In the genomic region with DNA sequence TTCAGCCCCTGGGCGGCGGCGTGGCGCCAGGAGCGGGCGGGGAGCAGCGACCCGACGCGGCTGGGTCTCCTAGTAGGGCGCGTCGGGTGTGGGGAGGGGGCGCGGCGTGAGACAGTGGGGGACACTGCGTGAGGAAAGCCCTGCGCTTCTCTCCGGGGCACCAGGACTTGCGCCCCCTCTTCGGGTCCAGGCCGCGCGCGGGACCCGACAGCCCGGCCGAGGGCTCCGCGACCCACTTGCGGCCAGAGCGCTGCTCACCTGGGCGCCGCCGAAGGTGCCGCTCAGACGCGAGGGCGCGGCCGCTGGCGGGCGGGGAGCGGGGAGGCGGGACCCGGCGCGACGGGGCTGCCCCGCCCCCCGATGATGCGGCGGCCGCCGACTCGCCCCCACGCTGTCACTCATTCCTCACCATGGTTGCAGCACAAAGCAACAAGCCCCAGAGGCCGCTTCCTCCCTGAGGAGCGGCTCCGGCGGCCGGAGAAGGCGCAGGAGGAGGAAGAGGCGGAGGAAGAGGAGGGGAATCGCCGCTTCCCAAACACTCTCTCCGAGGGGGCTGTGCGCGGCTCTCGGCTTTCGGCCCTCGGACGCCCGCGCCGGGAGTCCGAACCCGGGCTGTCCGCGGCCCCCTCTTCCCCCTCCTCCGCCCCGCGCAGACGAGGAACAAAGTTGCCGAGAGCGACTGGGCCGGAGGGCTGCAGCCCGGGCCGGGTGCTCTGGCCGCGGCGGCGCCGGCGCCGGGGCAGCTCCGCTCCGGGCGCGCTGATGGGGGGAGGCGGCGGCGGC, we compare ENCODE assay signal across 1 cellular context.
A peak's percentile ranks its signal among the peaks of the same experiment; 100 is the strongest.
TF ChIP-seq lines count a peak whose summit lies in the region.

A gene with protein sequence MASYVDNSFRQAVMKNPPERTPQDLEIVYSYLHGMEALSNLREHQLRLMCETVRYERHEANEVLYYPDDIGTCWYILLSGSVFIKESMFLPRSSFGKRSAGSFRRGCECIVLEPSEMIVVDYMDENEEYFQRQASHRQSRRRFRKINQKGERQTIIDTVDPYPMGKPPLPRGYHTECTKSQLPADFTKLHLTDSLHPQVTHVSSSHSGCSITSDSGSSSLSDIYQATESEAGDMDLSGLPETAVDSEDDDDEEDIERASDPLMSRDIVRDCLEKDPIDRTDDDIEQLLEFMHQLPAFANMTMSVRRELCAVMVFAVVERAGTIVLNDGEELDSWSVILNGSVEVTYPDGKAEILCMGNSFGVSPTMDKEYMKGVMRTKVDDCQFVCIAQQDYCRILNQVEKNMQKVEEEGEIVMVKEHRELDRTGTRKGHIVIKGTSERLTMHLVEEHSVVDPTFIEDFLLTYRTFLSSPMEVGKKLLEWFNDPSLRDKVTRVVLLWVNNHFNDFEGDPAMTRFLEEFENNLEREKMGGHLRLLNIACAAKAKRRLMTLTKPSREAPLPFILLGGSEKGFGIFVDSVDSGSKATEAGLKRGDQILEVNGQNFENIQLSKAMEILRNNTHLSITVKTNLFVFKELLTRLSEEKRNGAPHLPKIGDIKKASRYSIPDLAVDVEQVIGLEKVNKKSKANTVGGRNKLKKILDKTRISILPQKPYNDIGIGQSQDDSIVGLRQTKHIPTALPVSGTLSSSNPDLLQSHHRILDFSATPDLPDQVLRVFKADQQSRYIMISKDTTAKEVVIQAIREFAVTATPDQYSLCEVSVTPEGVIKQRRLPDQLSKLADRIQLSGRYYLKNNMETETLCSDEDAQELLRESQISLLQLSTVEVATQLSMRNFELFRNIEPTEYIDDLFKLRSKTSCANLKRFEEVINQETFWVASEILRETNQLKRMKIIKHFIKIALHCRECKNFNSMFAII (N-terminal part only) (plus strand): TSS at position 457 of the 783 bp plus-strand sequence. CDS start 1,084 bp downstream, outside the sequence.

TF ChIP-seq in K562, 482 proteins besides CTCF, POLR2A, EP300 and RAD21 (continued from another document and continues in another):
- TF ChIP-seq, protein P1, sequence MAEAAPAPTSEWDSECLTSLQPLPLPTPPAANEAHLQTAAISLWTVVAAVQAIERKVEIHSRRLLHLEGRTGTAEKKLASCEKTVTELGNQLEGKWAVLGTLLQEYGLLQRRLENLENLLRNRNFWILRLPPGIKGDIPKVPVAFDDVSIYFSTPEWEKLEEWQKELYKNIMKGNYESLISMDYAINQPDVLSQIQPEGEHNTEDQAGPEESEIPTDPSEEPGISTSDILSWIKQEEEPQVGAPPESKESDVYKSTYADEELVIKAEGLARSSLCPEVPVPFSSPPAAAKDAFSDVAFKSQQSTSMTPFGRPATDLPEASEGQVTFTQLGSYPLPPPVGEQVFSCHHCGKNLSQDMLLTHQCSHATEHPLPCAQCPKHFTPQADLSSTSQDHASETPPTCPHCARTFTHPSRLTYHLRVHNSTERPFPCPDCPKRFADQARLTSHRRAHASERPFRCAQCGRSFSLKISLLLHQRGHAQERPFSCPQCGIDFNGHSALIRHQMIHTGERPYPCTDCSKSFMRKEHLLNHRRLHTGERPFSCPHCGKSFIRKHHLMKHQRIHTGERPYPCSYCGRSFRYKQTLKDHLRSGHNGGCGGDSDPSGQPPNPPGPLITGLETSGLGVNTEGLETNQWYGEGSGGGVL (CRISPR knock-in tag; IDR thresholded peaks at IDR 0.05) = no peak
- TF ChIP-seq RBM22 (IDR thresholded peaks at IDR 0.05; ENCODE audit: low read depth, low read length, poor library complexity, severe bottlenecking) = no peak
- TF ChIP-seq KDM5B (IDR thresholded peaks at IDR 0.05; ENCODE audit: insufficient replicate concordance, low read depth, low read length) = peak; percentile 57
- 0 out of 2 replicates have a peak, but pooled peaks have one; percentile 41 for TF ChIP-seq HIVEP1 (CRISPR knock-in tag; IDR thresholded peaks at IDR 0.05)
- TF ChIP-seq ZNF316 (IDR thresholded peaks at IDR 0.05) = no peak
- TF ChIP-seq, protein P2, sequence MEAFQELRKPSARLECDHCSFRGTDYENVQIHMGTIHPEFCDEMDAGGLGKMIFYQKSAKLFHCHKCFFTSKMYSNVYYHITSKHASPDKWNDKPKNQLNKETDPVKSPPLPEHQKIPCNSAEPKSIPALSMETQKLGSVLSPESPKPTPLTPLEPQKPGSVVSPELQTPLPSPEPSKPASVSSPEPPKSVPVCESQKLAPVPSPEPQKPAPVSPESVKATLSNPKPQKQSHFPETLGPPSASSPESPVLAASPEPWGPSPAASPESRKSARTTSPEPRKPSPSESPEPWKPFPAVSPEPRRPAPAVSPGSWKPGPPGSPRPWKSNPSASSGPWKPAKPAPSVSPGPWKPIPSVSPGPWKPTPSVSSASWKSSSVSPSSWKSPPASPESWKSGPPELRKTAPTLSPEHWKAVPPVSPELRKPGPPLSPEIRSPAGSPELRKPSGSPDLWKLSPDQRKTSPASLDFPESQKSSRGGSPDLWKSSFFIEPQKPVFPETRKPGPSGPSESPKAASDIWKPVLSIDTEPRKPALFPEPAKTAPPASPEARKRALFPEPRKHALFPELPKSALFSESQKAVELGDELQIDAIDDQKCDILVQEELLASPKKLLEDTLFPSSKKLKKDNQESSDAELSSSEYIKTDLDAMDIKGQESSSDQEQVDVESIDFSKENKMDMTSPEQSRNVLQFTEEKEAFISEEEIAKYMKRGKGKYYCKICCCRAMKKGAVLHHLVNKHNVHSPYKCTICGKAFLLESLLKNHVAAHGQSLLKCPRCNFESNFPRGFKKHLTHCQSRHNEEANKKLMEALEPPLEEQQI (IDR thresholded peaks at IDR 0.05) = no peak
- peak; percentile 80 for TF ChIP-seq RB1 (IDR thresholded peaks at IDR 0.05; ENCODE audit: low read depth)
- no peak for TF ChIP-seq ATF1 (CRISPR knock-in tag; IDR thresholded peaks at IDR 0.05)
- peak; percentile 91 for TF ChIP-seq ATF1 (tag; IDR thresholded peaks at IDR 0.05)
- TF ChIP-seq ZEB2 (IDR thresholded peaks at IDR 0.05) = peak; percentile 70
- no peak for TF ChIP-seq KAT7 (CRISPR knock-in tag; IDR thresholded peaks at IDR 0.05; ENCODE audit: borderline replicate concordance)
- TF ChIP-seq ZKSCAN3 (CRISPR knock-in tag; IDR thresholded peaks at IDR 0.05) = no peak
- TF ChIP-seq ARID2 (IDR thresholded peaks at IDR 0.05) = 0 out of 2 replicates have a peak, but pooled peaks have one; percentile 10
- TF ChIP-seq SIX5 (IDR thresholded peaks at IDR 0.05; ENCODE audit: borderline replicate concordance in 1 of 2, insufficient read depth in 1 of 2, low read depth in 1 of 2, low read length in 2 of 2) = no peak
- no peak for TF ChIP-seq PTTG1 (tag; IDR thresholded peaks at IDR 0.05; ENCODE audit: low read depth)
- peak; percentile 51; the same call in 1 of the 2 replicates for TF ChIP-seq KLF1 (tag; IDR thresholded peaks at IDR 0.05)
- no peak for TF ChIP-seq ZNF146 (CRISPR knock-in tag; IDR thresholded peaks at IDR 0.05; ENCODE audit: unreplicated experiment)
- no peak for TF ChIP-seq ESRRB (CRISPR knock-in tag; IDR thresholded peaks at IDR 0.05; ENCODE audit: borderline replicate concordance)
- TF ChIP-seq ZNF717 (CRISPR knock-in tag; IDR thresholded peaks at IDR 0.05) = no peak
- TF ChIP-seq SAP30 (IDR thresholded peaks at IDR 0.05; ENCODE audit: borderline replicate concordance, insufficient read depth, low read depth, low read length, poor library complexity, severe bottlenecking) = peak; percentile 48
- no peak for TF ChIP-seq MYNN (IDR thresholded peaks at IDR 0.05)
- TF ChIP-seq MYNN (CRISPR knock-in tag; IDR thresholded peaks at IDR 0.05) = no peak
- no peak for TF ChIP-seq KLF16 (IDR thresholded peaks at IDR 0.05)
- TF ChIP-seq ZFX (CRISPR knock-in tag; IDR thresholded peaks at IDR 0.05) = peak; percentile 61
- no peak for TF ChIP-seq ZNF584 (CRISPR knock-in tag; IDR thresholded peaks at IDR 0.05; ENCODE audit: low read depth)
- TF ChIP-seq CHD2 (IDR thresholded peaks at IDR 0.05; ENCODE audit: low read depth, low read length) = no peak
- no peak for TF ChIP-seq PHF21A (IDR thresholded peaks at IDR 0.05; ENCODE audit: borderline replicate concordance, low read depth)
- TF ChIP-seq SRSF1 (IDR thresholded peaks at IDR 0.05; ENCODE audit: low read depth, low read length) = no peak
- TF ChIP-seq, protein P3, sequence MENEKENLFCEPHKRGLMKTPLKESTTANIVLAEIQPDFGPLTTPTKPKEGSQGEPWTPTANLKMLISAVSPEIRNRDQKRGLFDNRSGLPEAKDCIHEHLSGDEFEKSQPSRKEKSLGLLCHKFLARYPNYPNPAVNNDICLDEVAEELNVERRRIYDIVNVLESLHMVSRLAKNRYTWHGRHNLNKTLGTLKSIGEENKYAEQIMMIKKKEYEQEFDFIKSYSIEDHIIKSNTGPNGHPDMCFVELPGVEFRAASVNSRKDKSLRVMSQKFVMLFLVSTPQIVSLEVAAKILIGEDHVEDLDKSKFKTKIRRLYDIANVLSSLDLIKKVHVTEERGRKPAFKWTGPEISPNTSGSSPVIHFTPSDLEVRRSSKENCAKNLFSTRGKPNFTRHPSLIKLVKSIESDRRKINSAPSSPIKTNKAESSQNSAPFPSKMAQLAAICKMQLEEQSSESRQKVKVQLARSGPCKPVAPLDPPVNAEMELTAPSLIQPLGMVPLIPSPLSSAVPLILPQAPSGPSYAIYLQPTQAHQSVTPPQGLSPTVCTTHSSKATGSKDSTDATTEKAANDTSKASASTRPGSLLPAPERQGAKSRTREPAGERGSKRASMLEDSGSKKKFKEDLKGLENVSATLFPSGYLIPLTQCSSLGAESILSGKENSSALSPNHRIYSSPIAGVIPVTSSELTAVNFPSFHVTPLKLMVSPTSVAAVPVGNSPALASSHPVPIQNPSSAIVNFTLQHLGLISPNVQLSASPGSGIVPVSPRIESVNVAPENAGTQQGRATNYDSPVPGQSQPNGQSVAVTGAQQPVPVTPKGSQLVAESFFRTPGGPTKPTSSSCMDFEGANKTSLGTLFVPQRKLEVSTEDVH (IDR thresholded peaks at IDR 0.05; ENCODE audit: low read depth, partially characterized antibody) = no peak
- TF ChIP-seq ZBTB17 (CRISPR knock-in tag; IDR thresholded peaks at IDR 0.05) = no peak
- peak; percentile 80 for TF ChIP-seq RBBP5 (IDR thresholded peaks at IDR 0.05; ENCODE audit: borderline replicate concordance, insufficient read depth, low read length, poor library complexity, severe bottlenecking)
- peak in 1 of 2 experiments; percentile 40; a peak in 1 of 4 replicates for TF ChIP-seq SRF (CRISPR knock-in tag; IDR thresholded peaks at IDR 0.05)
- TF ChIP-seq PRPF4 (IDR thresholded peaks at IDR 0.05; ENCODE audit: insufficient read depth, low read depth, low read length, poor library complexity, severe bottlenecking) = no peak
- no peak for TF ChIP-seq NCOA2 (IDR thresholded peaks at IDR 0.05; ENCODE audit: partially characterized antibody in 2 of 2)
- TF ChIP-seq HMG20A (CRISPR knock-in tag; conservative IDR thresholded peaks at IDR 0.05) = no peak
- TF ChIP-seq ZNF140 (CRISPR knock-in tag; IDR thresholded peaks at IDR 0.05) = no peak
- TF ChIP-seq, protein P4, sequence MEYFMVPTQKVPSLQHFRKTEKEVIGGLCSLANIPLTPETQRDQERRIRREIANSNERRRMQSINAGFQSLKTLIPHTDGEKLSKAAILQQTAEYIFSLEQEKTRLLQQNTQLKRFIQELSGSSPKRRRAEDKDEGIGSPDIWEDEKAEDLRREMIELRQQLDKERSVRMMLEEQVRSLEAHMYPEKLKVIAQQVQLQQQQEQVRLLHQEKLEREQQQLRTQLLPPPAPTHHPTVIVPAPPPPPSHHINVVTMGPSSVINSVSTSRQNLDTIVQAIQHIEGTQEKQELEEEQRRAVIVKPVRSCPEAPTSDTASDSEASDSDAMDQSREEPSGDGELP (CRISPR knock-in tag; IDR thresholded peaks at IDR 0.05; ENCODE audit: borderline replicate concordance) = no peak
- peak; percentile 89 for TF ChIP-seq RBM25 (IDR thresholded peaks at IDR 0.05; ENCODE audit: low read depth, low read length, severe bottlenecking)
- TF ChIP-seq HNRNPLL (IDR thresholded peaks at IDR 0.05; ENCODE audit: low read depth, low read length, poor library complexity, severe bottlenecking) = peak; percentile 98
- TF ChIP-seq BRF1 (IDR thresholded peaks at IDR 0.05; ENCODE audit: borderline replicate concordance, extremely low read depth, insufficient read length) = no peak
- TF ChIP-seq, protein P5, sequence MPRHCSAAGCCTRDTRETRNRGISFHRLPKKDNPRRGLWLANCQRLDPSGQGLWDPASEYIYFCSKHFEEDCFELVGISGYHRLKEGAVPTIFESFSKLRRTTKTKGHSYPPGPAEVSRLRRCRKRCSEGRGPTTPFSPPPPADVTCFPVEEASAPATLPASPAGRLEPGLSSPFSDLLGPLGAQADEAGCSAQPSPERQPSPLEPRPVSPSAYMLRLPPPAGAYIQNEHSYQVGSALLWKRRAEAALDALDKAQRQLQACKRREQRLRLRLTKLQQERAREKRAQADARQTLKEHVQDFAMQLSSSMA (CRISPR knock-in tag; IDR thresholded peaks at IDR 0.05) = no peak
- TF ChIP-seq, protein P6, sequence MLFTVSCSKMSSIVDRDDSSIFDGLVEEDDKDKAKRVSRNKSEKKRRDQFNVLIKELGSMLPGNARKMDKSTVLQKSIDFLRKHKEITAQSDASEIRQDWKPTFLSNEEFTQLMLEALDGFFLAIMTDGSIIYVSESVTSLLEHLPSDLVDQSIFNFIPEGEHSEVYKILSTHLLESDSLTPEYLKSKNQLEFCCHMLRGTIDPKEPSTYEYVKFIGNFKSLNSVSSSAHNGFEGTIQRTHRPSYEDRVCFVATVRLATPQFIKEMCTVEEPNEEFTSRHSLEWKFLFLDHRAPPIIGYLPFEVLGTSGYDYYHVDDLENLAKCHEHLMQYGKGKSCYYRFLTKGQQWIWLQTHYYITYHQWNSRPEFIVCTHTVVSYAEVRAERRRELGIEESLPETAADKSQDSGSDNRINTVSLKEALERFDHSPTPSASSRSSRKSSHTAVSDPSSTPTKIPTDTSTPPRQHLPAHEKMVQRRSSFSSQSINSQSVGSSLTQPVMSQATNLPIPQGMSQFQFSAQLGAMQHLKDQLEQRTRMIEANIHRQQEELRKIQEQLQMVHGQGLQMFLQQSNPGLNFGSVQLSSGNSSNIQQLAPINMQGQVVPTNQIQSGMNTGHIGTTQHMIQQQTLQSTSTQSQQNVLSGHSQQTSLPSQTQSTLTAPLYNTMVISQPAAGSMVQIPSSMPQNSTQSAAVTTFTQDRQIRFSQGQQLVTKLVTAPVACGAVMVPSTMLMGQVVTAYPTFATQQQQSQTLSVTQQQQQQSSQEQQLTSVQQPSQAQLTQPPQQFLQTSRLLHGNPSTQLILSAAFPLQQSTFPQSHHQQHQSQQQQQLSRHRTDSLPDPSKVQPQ (CRISPR knock-in tag; IDR thresholded peaks at IDR 0.05; ENCODE audit: borderline replicate concordance) = no peak
- no peak for TF ChIP-seq WHSC1 (IDR thresholded peaks at IDR 0.05; ENCODE audit: low read length)
- TF ChIP-seq LEF1 (IDR thresholded peaks at IDR 0.05) = no peak
- no peak for TF ChIP-seq NBN (IDR thresholded peaks at IDR 0.05; ENCODE audit: low read depth)
- TF ChIP-seq CBFA2T2 (conservative IDR thresholded peaks at IDR 0.05) = no peak
- TF ChIP-seq, protein P7, sequence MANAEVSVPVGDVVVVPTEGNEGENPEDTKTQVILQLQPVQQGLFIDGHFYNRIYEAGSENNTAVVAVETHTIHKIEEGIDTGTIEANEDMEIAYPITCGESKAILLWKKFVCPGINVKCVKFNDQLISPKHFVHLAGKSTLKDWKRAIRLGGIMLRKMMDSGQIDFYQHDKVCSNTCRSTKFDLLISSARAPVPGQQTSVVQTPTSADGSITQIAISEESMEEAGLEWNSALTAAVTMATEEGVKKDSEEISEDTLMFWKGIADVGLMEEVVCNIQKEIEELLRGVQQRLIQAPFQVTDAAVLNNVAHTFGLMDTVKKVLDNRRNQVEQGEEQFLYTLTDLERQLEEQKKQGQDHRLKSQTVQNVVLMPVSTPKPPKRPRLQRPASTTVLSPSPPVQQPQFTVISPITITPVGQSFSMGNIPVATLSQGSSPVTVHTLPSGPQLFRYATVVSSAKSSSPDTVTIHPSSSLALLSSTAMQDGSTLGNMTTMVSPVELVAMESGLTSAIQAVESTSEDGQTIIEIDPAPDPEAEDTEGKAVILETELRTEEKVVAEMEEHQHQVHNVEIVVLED (CRISPR knock-in tag; IDR thresholded peaks at IDR 0.05) = no peak; the same call in 1 of the 2 replicates
- no peak for TF ChIP-seq ZNF212 (CRISPR knock-in tag; IDR thresholded peaks at IDR 0.05)
